12 cellular contexts compared by ENCODE assay signal in genomic region chr14:67447033-67447381, GRCh38. TPM values are rescaled to one million over a fixed set of nuclear protein-coding genes. Genes with fewer than 3 reads are reported as not detected.
"Had no signal": no experiment of that assay in that cellular context is flagged by ENCODE, and none has a peak within 500 bp of the region (broad histone marks: within the 10 kb centered on the region; RNA-seq: fewer than 3 reads in every experiment).

No MANE protein-coding gene starts in this region.

- H3K36me3 Mint-ChIP-seq: type B pancreatic cell had no signal

- H3K9me3 Mint-ChIP-seq: activated naive CD4-positive, alpha-beta T cell treated with anti-CD3 and anti-CD28 coated beads, Interleukin-2, amount 50 U/mL, for 24 hours had no signal

- ATAC-seq: left lung; stimulated activated naive B cell treated with anti-CD40 and anti-IgM and Interleukin-4, amounts not matched to agents 10 μg/mL and 1 μg/mL and 100 μg/mL, for 72 hours had no signal

- H3K4me1 ChIP-seq: left lung had no signal

- H3K27ac Mint-ChIP-seq: activated naive CD4-positive, alpha-beta T cell treated with anti-CD3 and anti-CD28 coated beads, Interleukin-2, amount 50 U/mL, for 24 hours; stimulated activated naive B cell treated with anti-CD40 and anti-IgM and Interleukin-4, amounts not matched to agents 10 μg/mL and 1 μg/mL and 100 μg/mL, for 72 hours; type B pancreatic cell had no signal

- H3K27me3 Mint-ChIP-seq: activated naive CD4-positive, alpha-beta T cell treated with anti-CD3 and anti-CD28 coated beads, Interleukin-2, amount 50 U/mL, for 24 hours; type B pancreatic cell had no signal

- H3K36me3 ChIP-seq: left lung, ovary had no signal

- H3K4me3 ChIP-seq: left lung, ovary had no signal

- H3K4me3 Mint-ChIP-seq: activated naive CD4-positive, alpha-beta T cell treated with anti-CD3 and anti-CD28 coated beads, Interleukin-2, amount 50 U/mL, for 24 hours; neural crest cell; stimulated activated naive B cell treated with anti-CD40 and anti-IgM and Interleukin-4, amounts not matched to agents 10 μg/mL and 1 μg/mL and 100 μg/mL, for 72 hours; type B pancreatic cell had no signal

- H3K27me3 ChIP-seq: left lung, ovary had no signal

- H3K4me1 Mint-ChIP-seq: activated naive CD4-positive, alpha-beta T cell treated with anti-CD3 and anti-CD28 coated beads, Interleukin-2, amount 50 U/mL, for 24 hours had no signal

- H3K27ac ChIP-seq: left lung, ovary had no signal

- DNase-seq: activated CD4-positive, alpha-beta T cell treated with anti-CD3 and anti-CD28 coated beads, Interleukin-2, amount 50 U/mL, for 4 hours; activated CD4-positive, CD25-positive, alpha-beta regulatory T cell treated with anti-CD3 and anti-CD28 coated beads, Interleukin-2, amount 50 U/mL, for 72 hours; activated effector memory CD4-positive, alpha-beta T cell treated with Interleukin-2 at 50 U/mL for 16 hours; activated T-cell treated with anti-CD3 and anti-CD28 coated beads, Interleukin-2, amount 50 U/mL, for 1 hour; left lung; mesenchymal stem cell; ovary; stimulated activated CD4-positive, alpha-beta T cell treated with anti-CD3 and anti-CD28 coated beads, Interleukin-1b, Interleukin-23, amount 100 ng/mL, for 48 hours; stimulated activated naive B cell treated with anti-CD40 and anti-IgM and Interleukin-4, amounts not matched to agents 10 μg/mL and 1 μg/mL and 100 μg/mL, for 72 hours had no signal

- H3K9me3 ChIP-seq: left lung, ovary had no signal

RNA-seq across cellular contexts. Expression of gene PLEK2, which starts 35.0 kb away (rescaled TPM):
- total RNA-seq: neural crest cell had no signal
